In the genomic region with DNA sequence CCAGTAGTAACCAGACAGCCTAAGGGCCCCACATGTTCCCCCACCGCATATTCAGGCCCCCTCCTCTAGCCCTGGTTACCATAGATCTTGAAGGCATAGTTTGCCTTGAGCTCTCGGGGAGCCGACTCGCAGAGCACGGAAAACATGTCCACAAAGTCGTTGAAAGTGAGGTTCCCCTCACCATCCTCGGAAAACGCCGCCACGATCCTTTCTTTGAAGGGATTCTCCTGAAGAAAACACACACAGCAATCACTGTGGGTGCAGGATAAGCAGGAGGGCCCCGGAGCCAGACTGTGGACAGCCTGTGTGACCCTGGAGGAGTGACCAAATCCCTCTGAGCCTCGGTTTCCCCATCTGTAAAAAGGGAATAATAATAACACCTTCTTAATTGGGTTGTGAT, we compare ENCODE assay signal across 1 cellular context.
TF ChIP-seq lines count a peak whose summit lies in the region.

No MANE protein-coding gene starts in this region.

TF ChIP-seq in HepG2, 621 proteins besides CTCF, POLR2A, EP300 and RAD21:
- no peak for TF ChIP-seq NKX3-1 (CRISPR knock-in tag; IDR thresholded peaks at IDR 0.05)
- TF ChIP-seq NFKB2 (CRISPR knock-in tag; IDR thresholded peaks at IDR 0.05; ENCODE audit: borderline replicate concordance), result no peak
- TF ChIP-seq CBX2 (IDR thresholded peaks at IDR 0.05; ENCODE audit: low read depth, low read length), result no peak
- no peak for TF ChIP-seq CBX2 (CRISPR knock-in tag; IDR thresholded peaks at IDR 0.05; ENCODE audit: low read depth)
